In the genomic region with DNA sequence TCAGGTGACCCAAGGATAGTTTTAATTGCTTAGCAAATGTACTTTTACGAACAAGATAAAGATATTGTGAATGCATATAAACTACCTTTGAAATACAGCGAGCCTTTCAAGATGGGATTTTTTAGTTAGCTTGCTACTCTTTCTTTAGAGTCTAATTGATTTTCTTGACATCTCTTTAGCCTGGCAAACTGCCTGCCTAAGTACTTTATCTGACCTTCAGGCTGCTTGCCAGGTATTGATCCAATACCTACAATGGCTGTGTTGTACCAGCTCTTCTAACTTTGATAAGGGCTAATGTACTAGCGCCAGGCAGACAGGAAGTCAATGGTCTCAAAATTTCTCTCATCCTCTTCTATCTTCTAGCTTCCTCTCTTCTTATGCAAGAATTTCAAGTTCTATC, we compare ENCODE assay signal across 20 cellular contexts.
"Had no signal": no experiment of that assay in that cellular context is flagged by ENCODE, and none has a peak within 500 bp of the region (broad histone marks: within the 10 kb centered on the region; RNA-seq: fewer than 3 reads in every experiment).

No MANE protein-coding gene starts in this region.

- H3K9me3 ChIP-seq: breast epithelium, esophagus squamous epithelium, right atrium auricular region had no signal

- H3K4me3 ChIP-seq: breast epithelium, esophagus squamous epithelium, right atrium auricular region, skin epidermis had no signal

- DNase-seq: activated CD4-positive, alpha-beta T cell treated with anti-CD3 and anti-CD28 coated beads for 1 hour; activated CD4-positive, alpha-beta T cell treated with anti-CD3 and anti-CD28 coated beads, Interleukin-2, amount 50 U/mL, for 4 hours; activated naive CD4-positive, alpha-beta T cell treated with Interleukin-2 at 50 U/mL for 16 hours; activated naive CD8-positive, alpha-beta T cell treated with anti-CD3 and anti-CD28 coated beads, Interleukin-2, amount 50 U/mL, for 24 hours; aorta; cerebellar nuclear complex; effector CD8-positive, alpha-beta T cell; esophagus squamous epithelium; hypothalamus; kidney; left ventricle myocardium superior; mesendoderm; nephron progenitor cell; occipital lobe; stimulated activated CD4-positive, alpha-beta T cell treated with anti-CD3 and anti-CD28 coated beads, Interleukin-4, amount 100 ng/mL, for 4 hours had no signal

- H3K27me3 ChIP-seq: breast epithelium, esophagus squamous epithelium, right atrium auricular region had no signal

- FAIRE-seq: endothelial cell of umbilical vein, kidney had no signal

- H3K27ac ChIP-seq: breast epithelium, esophagus squamous epithelium, right atrium auricular region, skin epidermis had no signal

- H3K4me1 ChIP-seq: breast epithelium, esophagus squamous epithelium, right atrium auricular region had no signal

- H3K36me3 ChIP-seq: breast epithelium, esophagus squamous epithelium, right atrium auricular region had no signal

- ATAC-seq: activated naive CD8-positive, alpha-beta T cell treated with anti-CD3 and anti-CD28 coated beads, Interleukin-2, amount 50 U/mL, for 24 hours; activated T-helper 17 cell treated with anti-CD3 and anti-CD28 coated beads, Interleukin-2, amount 50 U/mL, for 72 hours; left ventricle myocardium superior had no signal
